In the genomic region with DNA sequence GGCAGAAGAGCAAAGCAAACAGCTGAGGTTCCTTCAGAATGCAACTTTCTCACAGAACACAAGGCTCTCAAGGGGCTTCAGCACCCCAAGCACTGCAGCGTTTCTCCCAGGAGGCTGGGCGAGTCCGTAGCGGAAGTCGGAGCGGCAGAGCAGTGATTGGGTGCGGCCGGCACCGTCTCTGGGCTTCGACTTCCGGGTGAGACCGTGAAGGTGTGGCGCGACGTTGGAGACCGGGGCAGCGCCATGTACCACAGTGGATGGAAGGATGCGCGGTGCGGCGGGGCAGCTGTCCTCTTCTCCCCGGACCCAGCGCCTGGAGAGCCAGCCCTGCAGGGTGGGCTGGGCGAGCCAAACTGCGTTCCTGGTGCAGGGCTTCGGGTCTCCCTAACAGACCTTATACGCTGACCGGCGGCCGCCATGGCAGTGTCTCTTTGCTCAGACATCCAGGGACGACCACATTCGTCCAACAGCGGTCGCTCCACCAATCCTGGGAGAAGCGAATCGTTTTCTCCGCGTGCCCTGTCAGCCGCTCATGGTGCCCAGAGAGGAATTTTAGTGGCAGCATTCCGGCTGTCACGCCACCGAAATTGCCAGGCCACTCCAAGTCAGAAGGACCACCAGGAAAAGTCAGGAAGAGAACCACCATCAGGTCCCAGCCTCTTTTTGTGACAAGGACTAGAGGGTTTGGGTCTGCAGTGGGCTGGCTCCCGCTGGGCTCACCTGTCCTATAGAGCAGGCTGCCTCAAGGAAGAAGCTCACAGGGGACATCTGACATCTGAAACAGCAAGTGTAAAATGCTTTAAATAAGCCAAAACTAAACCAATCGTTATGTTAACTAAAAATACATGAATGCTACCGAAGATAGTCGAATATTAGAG, we compare ENCODE assay signal across 8 cellular contexts. TPM values are rescaled to one million over a fixed set of nuclear protein-coding genes. Genes with fewer than 3 reads are reported as not detected.
A peak's percentile ranks its signal among the peaks of the same experiment; 100 is the strongest.
DNase-seq lines count a peak whose midpoint lies in the region; ATAC-seq lines count a peak whose summit lies in the region.

No MANE protein-coding gene starts in this region.

- H3K36me3 ChIP-seq in H7 (replicated peaks; ENCODE audit: control insufficient read depth, insufficient read depth, low read length) = no peaks in the 10 kb centered on the region
- H3K36me3 ChIP-seq in HAP-1 (replicated peaks) = no peaks in the 10 kb centered on the region

- H3K4me1 ChIP-seq in HAP-1 = peaks cover 4% of the 10 kb centered on the region

- no peaks in the 10 kb centered on the region for H3K27me3 ChIP-seq in H7 (ENCODE audit: control insufficient read depth, insufficient read depth, low read length)
- no peaks in the 10 kb centered on the region for H3K27me3 ChIP-seq in HAP-1 (ENCODE audit: low read depth)

- no peaks in the 10 kb centered on the region for H3K9me3 ChIP-seq in HAP-1

- ATAC-seq in activated CD4-positive, CD25-positive, alpha-beta regulatory T cell treated with anti-CD3 and anti-CD28 coated beads, Interleukin-2, amount 50 U/mL, for 24 hours = peak; percentile 100

- in situ Hi-C loops in G401 (cut with HindIII; ENCODE audit: low sequenced_read_pairs) (no loop called here), HAP-1 (cut with MboI; ENCODE audit: low sequenced_read_pairs) (no loop called here)

- peak; percentile 86 for DNase-seq in G401 (ENCODE audit: low spot score)
- peak; percentile 72 for DNase-seq in H7
- DNase-seq in NCI-H1436 treated with DMSO at 0.1 percent for 48 hours (lab: John Stamatoyannopoulos, UW) = peak; percentile 49
- DNase-seq in cerebellar cortex (ENCODE audit: low spot score) = peak; percentile 81
- DNase-seq in kidney glomerular epithelial cell (lab: John Stamatoyannopoulos, UW) = peak; percentile 37
- DNase-seq in stimulated activated CD4-positive, alpha-beta T cell treated with anti-CD3 and anti-CD28 coated beads, Interleukin-1b, Interleukin-23, amount 100 ng/mL, for 24 hours (ENCODE audit: low read depth in 4 of 4, low spot score in 1 of 4) = peak; percentile 26 to 69 (median 60)
- no peak for DNase-seq in HAP-1 (ENCODE audit: low spot score in 2 of 2)

- H3K4me3 ChIP-seq in H7 (ENCODE audit: insufficient read depth, low read depth, low read length) = peak overlapping the region; percentile 62
- no peak overlapping the region for H3K4me3 ChIP-seq in HAP-1

RNA-seq across cellular contexts. Expression of a gene that starts 20.5 kb away (rescaled TPM):
- not detected in 2 replicates for total RNA-seq in G401 (2014; rRNA removed; shearing (Covaris generic))
- total RNA-seq in H7 (2014; rRNA removed; shearing (Covaris generic)) = 0.14 and 0.30 TPM in 2 replicates

Comparison
In these comparisons a context has a peak if more than half of its experiments do, and no peak if none do; other contexts are left out.
1. DNase-seq: peak in G401 (single experiment), H7 (single experiment), NCI-H1436 treated with DMSO at 0.1 percent for 48 hours (single experiment), cerebellar cortex (single experiment), kidney glomerular epithelial cell (single experiment) and stimulated activated CD4-positive, alpha-beta T cell treated with anti-CD3 and anti-CD28 coated beads, Interleukin-1b, Interleukin-23, amount 100 ng/mL, for 24 hours (4 of 4); none in HAP-1 (0 of 2).